Comparison of ENCODE assay signal across 17 cellular contexts in genomic region chr19:50051964-50052363, GRCh38.
"Had no signal": no experiment of that assay in that cellular context is flagged by ENCODE, and none has a peak within 500 bp of the region (broad histone marks: within the 10 kb centered on the region; RNA-seq: fewer than 3 reads in every experiment).

No MANE protein-coding gene starts in this region.

- ATAC-seq: activated CD4-positive, alpha-beta T cell treated with anti-CD3 and anti-CD28 coated beads for 36 hours; activated CD8-positive, alpha-beta T cell treated with anti-CD3 and anti-CD28 coated beads for 36 hours; right cardiac atrium had no signal

- H3K27me3 ChIP-seq: adrenal gland, thyroid gland, vagina had no signal

- FAIRE-seq: small intestine had no signal

- DNase-seq: activated CD4-positive, alpha-beta T cell treated with anti-CD3 and anti-CD28 coated beads for 36 hours; activated CD8-positive, alpha-beta memory T cell treated with anti-CD3 and anti-CD28 coated beads, Interleukin-2, amount 50 U/mL, for 4 hours; activated CD8-positive, alpha-beta T cell treated with anti-CD3 and anti-CD28 coated beads for 36 hours; activated naive CD4-positive, alpha-beta T cell treated with Interleukin-2 at 50 U/mL for 16 hours; adrenal gland; central memory CD4-positive, alpha-beta T cell; erythroblast; hypothalamus; nucleus accumbens; small intestine; T1000; thyroid gland had no signal

- H3K36me3 ChIP-seq: adrenal gland, thyroid gland, vagina had no signal

- H3K4me3 Mint-ChIP-seq: activated CD4-positive, alpha-beta T cell treated with anti-CD3 and anti-CD28 coated beads for 36 hours; activated CD8-positive, alpha-beta T cell treated with anti-CD3 and anti-CD28 coated beads for 36 hours had no signal

- H3K27me3 Mint-ChIP-seq: activated CD4-positive, alpha-beta T cell treated with anti-CD3 and anti-CD28 coated beads for 36 hours had no signal

- H3K27ac ChIP-seq: thyroid gland, vagina had no signal

- H3K27ac Mint-ChIP-seq: activated CD4-positive, alpha-beta T cell treated with anti-CD3 and anti-CD28 coated beads for 36 hours; activated CD8-positive, alpha-beta T cell treated with anti-CD3 and anti-CD28 coated beads for 36 hours; dendritic cell treated with granulocyte-macrophage colony-stimulating factor and Interleukin-4, amounts not matched to agents 40 ng/mL and 50 ng/mL, for 4 days; mesothelial cell of epicardium; progenitor cell of endocrine pancreas had no signal
